In genomic region chr1:6874298-6874697, GRCh38 we compare ENCODE assay signal across 18 cellular contexts.
A peak's percentile ranks its signal among the peaks of the same experiment; 100 is the strongest.
DNase-seq lines count a peak whose midpoint lies in the region; ATAC-seq and TF ChIP-seq lines count a peak whose summit lies in the region.
"Had no signal": no experiment of that assay in that cellular context is flagged by ENCODE, and none has a peak within 500 bp of the region (broad histone marks: within the 10 kb centered on the region; RNA-seq: fewer than 3 reads in every experiment).

No MANE protein-coding gene starts in this region.

- H3K4me2 ChIP-seq in GM23338: no peak overlapping the region
- peak overlapping the region; percentile 56 for H3K4me2 ChIP-seq in skeletal muscle satellite cell (ENCODE audit: low read length)
- H3K4me2 ChIP-seq: BLaER1 treated with 17β-estradiol and CSF1 and Interleukin-3, amounts not matched to agents 10 nM and 100 nM had no signal

- TF ChIP-seq EP300 in stomach (IDR thresholded peaks at IDR 0.05): no peak

- H3K4me1 ChIP-seq in GM23338 (ENCODE audit: insufficient read depth) (peaks cover 10% of the 10 kb centered on the region; the same call in 1 of the 2 replicates), ascending aorta (peaks cover 6 to 21% of the 10 kb centered on the region in 2 donors), endodermal cell (ENCODE audit: control insufficient read depth, insufficient read depth, low read length) (no peaks in the 10 kb centered on the region), skeletal muscle satellite cell (ENCODE audit: control insufficient read depth, insufficient read depth, low read length) (peaks cover 49% of the 10 kb centered on the region), stomach (peaks cover under 1 to 12% (median 8%) of the 10 kb centered on the region in 4 donors)

- TF ChIP-seq POLR2A in stomach (IDR thresholded peaks at IDR 0.05): no peak

- H4K20me1 ChIP-seq in GM23338 (replicated peaks; ENCODE audit: insufficient read depth): 0 out of 2 replicates have a peak, but pooled peaks cover 19% of the 10 kb centered on the region

- H3K36me3 ChIP-seq in GM23338 (ENCODE audit: insufficient read depth): no peaks in the 10 kb centered on the region
- H3K36me3 ChIP-seq in ascending aorta: peaks cover 0 to 16% of the 10 kb centered on the region in 2 donors
- peaks cover 13% of the 10 kb centered on the region for H3K36me3 ChIP-seq in endodermal cell (ENCODE audit: control insufficient read depth, insufficient read depth, low read length)
- peaks cover 7% of the 10 kb centered on the region for H3K36me3 ChIP-seq in skeletal muscle satellite cell (ENCODE audit: insufficient read depth, low read length)
- H3K36me3 ChIP-seq in stomach: peaks cover 3 to 30% (median 24%) of the 10 kb centered on the region in 4 donors

- H3K27ac ChIP-seq in GM23338 (ENCODE audit: low read depth) (no peak overlapping the region), ascending aorta (peak overlapping the region; percentile 12 to 52), endodermal cell (ENCODE audit: low read depth, low read length) (no peak overlapping the region), stomach (no peak overlapping the region)
- H3K27ac ChIP-seq: BLaER1 treated with 17β-estradiol and CSF1 and Interleukin-3, amounts not matched to agents 10 nM and 100 nM; GM23248 had no signal

- H3K4me1 Mint-ChIP-seq in GM23338: peaks cover 15% of the 10 kb centered on the region; the same call in 2 of the 3 replicates
- peaks cover 18% of the 10 kb centered on the region for H3K4me1 Mint-ChIP-seq in endodermal cell

- H3K9me3 ChIP-seq in ascending aorta (no peaks in the 10 kb centered on the region), endodermal cell (ENCODE audit: control insufficient read depth, low read length) (no peaks in the 10 kb centered on the region), skeletal muscle satellite cell (replicated peaks; ENCODE audit: low read length) (no peaks in the 10 kb centered on the region), stomach (no peaks in the 10 kb centered on the region)
- H3K9me3 ChIP-seq: BLaER1 treated with 17β-estradiol and CSF1 and Interleukin-3, amounts not matched to agents 10 nM and 100 nM had no signal

- 91 to 100% methylated on average over 1 to 4 of the region's 4 CpGs for WGBS in endodermal cell (ENCODE audit: insufficient coverage in 1 of 2, insufficient read length in 1 of 2), 2 experiments
- 82 to 97% (median 94%) methylated on average over 4 of the region's 4 CpGs for WGBS in stomach, 5 donors

- H3K4me3 Mint-ChIP-seq in GM23338: no peak overlapping the region
- H3K4me3 Mint-ChIP-seq in endodermal cell: no peak overlapping the region
- H3K4me3 Mint-ChIP-seq: B cell; CD8-positive, alpha-beta T cell had no signal

- H3K27ac Mint-ChIP-seq in GM23338: no peak overlapping the region
- no peak overlapping the region for H3K27ac Mint-ChIP-seq in endodermal cell
- H3K27ac Mint-ChIP-seq: B cell; CD8-positive, alpha-beta T cell had no signal

- H3K9ac ChIP-seq in endodermal cell (ENCODE audit: extremely low read depth, low read length, poor library complexity, severe bottlenecking) (no peak overlapping the region), skeletal muscle satellite cell (ENCODE audit: low read depth, low read length) (no peak overlapping the region)
- H3K9ac ChIP-seq: BLaER1 treated with 17β-estradiol and CSF1 and Interleukin-3, amounts not matched to agents 10 nM and 100 nM; GM23248 had no signal

- peak; percentile 74 for ATAC-seq in GM23338
- ATAC-seq in HG02623 (IDR thresholded peaks at IDR 0.05; ENCODE audit: unreplicated experiment): no peak
- no peak for ATAC-seq in HG03135 (IDR thresholded peaks at IDR 0.05; ENCODE audit: unreplicated experiment)
- ATAC-seq: CD8-positive, alpha-beta T cell; GM12878 had no signal

- H3K27me3 Mint-ChIP-seq in GM23338 (ENCODE audit: insufficient read depth, low read depth, poor library complexity) (no peaks in the 10 kb centered on the region), endodermal cell (ENCODE audit: insufficient read depth) (no peaks in the 10 kb centered on the region)
- H3K27me3 Mint-ChIP-seq: B cell had no signal

- peaks cover 16% of the 10 kb centered on the region for H3K79me2 ChIP-seq in GM23338 (replicated peaks; ENCODE audit: insufficient read depth)

- intact Hi-C loops in ascending aorta (cut with DNase I): no loop called here
- intact Hi-C loops in stomach (cut with DNase I; ENCODE audit: low total_unique reads): no loop called here

- H3K36me3 Mint-ChIP-seq in GM23338 (ENCODE audit: low read depth) (no peaks in the 10 kb centered on the region), endodermal cell (ENCODE audit: low read depth) (peaks cover 17% of the 10 kb centered on the region)

- no peak overlapping the region for H3K4me3 ChIP-seq in GM23338
- no peak overlapping the region for H3K4me3 ChIP-seq in ascending aorta
- H3K4me3 ChIP-seq in endodermal cell (ENCODE audit: low read length): no peak overlapping the region
- H3K4me3 ChIP-seq in skeletal muscle satellite cell (ENCODE audit: low read length): no peak overlapping the region
- H3K4me3 ChIP-seq in stomach: no peak overlapping the region
- H3K4me3 ChIP-seq: BLaER1 treated with 17β-estradiol and CSF1 and Interleukin-3, amounts not matched to agents 10 nM and 100 nM; GM12878; GM23248 had no signal

- no peak overlapping the region for H2AFZ ChIP-seq in GM23338
- H2AFZ ChIP-seq: GM23248 had no signal

- DNase-seq in GM23338 (ENCODE audit: low spot score) (peak; percentile 40), ascending aorta (ENCODE audit: low spot score in 2 of 2) (no peak), endodermal cell (peak; percentile 57), NCI-H1436 treated with DMSO at 0.1 percent for 48 hours (lab: John Stamatoyannopoulos, UW) (no peak), stomach (no peak)
- DNase-seq: 8988T; Calu3; CD8-positive, alpha-beta T cell; DMS79 treated with DMSO at 0.1 percent for 48 hours; GF-D8; GM23248; H7 had no signal

- H3K9me2 ChIP-seq in GM23338 (ENCODE audit: insufficient read depth): no peaks in the 10 kb centered on the region

- no peaks in the 10 kb centered on the region for H3K27me3 ChIP-seq in GM23338 (ENCODE audit: insufficient read depth)
- H3K27me3 ChIP-seq in ascending aorta: no peaks in the 10 kb centered on the region
- H3K27me3 ChIP-seq in endodermal cell (ENCODE audit: control insufficient read depth, insufficient read depth, low read length, poor library complexity, severe bottlenecking): no peaks in the 10 kb centered on the region
- no peaks in the 10 kb centered on the region for H3K27me3 ChIP-seq in skeletal muscle satellite cell (ENCODE audit: control insufficient read depth, insufficient read depth, low read length)
- H3K27me3 ChIP-seq in stomach: no peaks in the 10 kb centered on the region
- H3K27me3 ChIP-seq: BLaER1 treated with 17β-estradiol and CSF1 and Interleukin-3, amounts not matched to agents 10 nM and 100 nM had no signal

- H3K9me3 Mint-ChIP-seq in GM23338: no peaks in the 10 kb centered on the region
- no peaks in the 10 kb centered on the region for H3K9me3 Mint-ChIP-seq in endodermal cell
- H3K9me3 Mint-ChIP-seq: CD8-positive, alpha-beta T cell had no signal

- TF ChIP-seq CTCF in GM23338 (conservative IDR thresholded peaks at IDR 0.05; ENCODE audit: low read depth in 2 of 2) (peak in 1 of 2 experiments; percentile 20; a peak in 1 of 4 replicates), ascending aorta (IDR thresholded peaks at IDR 0.05) (no peak), endodermal cell (conservative IDR thresholded peaks at IDR 0.05) (peak; percentile 51), stomach (IDR thresholded peaks at IDR 0.05) (no peak)

- no peaks in the 10 kb centered on the region for H3F3A ChIP-seq in GM23338 (replicated peaks; ENCODE audit: low read depth)

TF ChIP-seq in GM23338, 12 proteins besides CTCF, POLR2A, EP300 and RAD21:
- TF ChIP-seq STAT1 (IDR thresholded peaks at IDR 0.05; ENCODE audit: unreplicated experiment) (no peak), EZH2phosphoT487 (IDR thresholded peaks at IDR 0.05; ENCODE audit: unreplicated experiment) (no peak), CREB1 (CRISPR knock-in tag; IDR thresholded peaks at IDR 0.05; ENCODE audit: low read depth) (no peak)

Comparison
In these comparisons a context has a peak if more than half of its experiments do, and no peak if none do; other contexts are left out.
1. DNase-seq: peak in GM23338 (single experiment) and endodermal cell (single experiment); none in ascending aorta (0 of 2), NCI-H1436 treated with DMSO at 0.1 percent for 48 hours (single experiment) and stomach (single experiment).
2. H3K27ac ChIP-seq: peak in ascending aorta (2 of 2); none in GM23338 (single experiment), endodermal cell (single experiment) and stomach (0 of 5).